8 cellular contexts compared by ENCODE assay signal in the genomic region with DNA sequence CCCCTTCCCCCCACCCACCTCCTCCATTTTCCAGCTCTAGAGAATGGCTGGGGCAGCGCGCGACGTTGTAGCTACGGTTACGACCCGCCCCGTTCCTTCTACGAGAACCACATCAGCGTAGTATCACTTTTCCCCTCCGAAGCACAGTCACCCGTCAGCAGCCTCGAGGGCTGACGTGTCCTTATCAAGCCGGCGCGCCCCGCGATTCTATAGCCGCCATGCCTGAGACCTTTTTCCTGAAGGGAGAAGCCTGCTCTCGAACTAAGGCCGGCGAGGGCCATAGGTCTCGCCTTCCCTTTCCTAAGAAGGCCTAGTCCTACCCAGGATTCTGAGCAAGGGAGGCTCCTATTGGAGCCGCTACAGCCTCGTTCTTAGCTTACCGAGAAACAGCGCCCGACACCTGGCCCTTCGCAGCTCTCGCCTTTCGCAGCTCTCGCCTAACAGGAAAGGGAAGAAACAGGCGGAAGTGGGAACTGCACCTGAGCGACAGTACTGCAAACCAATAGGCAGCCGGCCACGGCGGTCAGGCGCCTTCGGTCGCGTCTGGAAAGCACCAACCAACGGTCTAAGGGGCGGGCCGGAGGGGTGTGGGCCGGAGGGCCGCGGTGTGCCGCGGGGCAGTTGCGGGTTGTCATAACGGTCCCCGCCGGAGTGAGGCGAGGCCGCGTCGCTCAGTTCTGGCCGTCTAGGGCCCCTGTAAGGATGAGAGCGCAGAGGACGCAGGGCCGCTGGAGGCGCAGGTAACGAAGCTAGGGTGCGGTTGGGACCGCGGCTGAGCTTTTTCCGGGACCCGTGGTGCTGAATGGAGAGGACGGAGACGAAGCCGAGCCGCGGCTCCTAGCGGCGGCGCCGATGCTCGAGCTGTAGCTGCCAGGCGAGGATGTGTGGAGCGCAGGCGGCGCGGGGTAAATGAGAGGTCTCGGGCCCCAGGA. TPM values are rescaled to one million over a fixed set of nuclear protein-coding genes. Genes with fewer than 3 reads are reported as not detected.
DNase-seq lines count a peak whose midpoint lies in the region; ATAC-seq and TF ChIP-seq lines count a peak whose summit lies in the region.

A gene (plus strand): TSS at position 618 of the 932 bp plus-strand sequence. CDS start 470 bp downstream, outside the sequence.
A gene (minus strand): TSS at position 445 of the 932 bp plus-strand sequence. CDS start 1,522 bp downstream, outside the sequence.

- H3K36me3 ChIP-seq in H7 (replicated peaks; ENCODE audit: control insufficient read depth, insufficient read depth, low read length) (peaks cover 5% of the 10 kb centered on the region), Loucy (ENCODE audit: insufficient read depth, low read length) (peaks cover 14% of the 10 kb centered on the region; the same call in 1 of the 2 replicates)

- H3K4me3 ChIP-seq in H7 (ENCODE audit: insufficient read depth, low read depth, low read length) (peak within 1 kb of the TSS; percentile 91), Loucy (ENCODE audit: low read length, poor library complexity, severe bottlenecking) (peak within 1 kb of the TSS; percentile 91), fibroblast of the aortic adventitia (ENCODE audit: low read depth, low read length) (peak within 1 kb of the TSS; percentile 96)

- H3K36me3 Mint-ChIP-seq in nephron progenitor cell (ENCODE audit: low read depth), result peaks cover 41% of the 10 kb centered on the region

- TF ChIP-seq CTCF in Loucy (conservative IDR thresholded peaks at IDR 0.05; ENCODE audit: low read length) (peak; percentile 14; the same call in 1 of the 2 replicates), fibroblast of the aortic adventitia (IDR thresholded peaks at IDR 0.05; ENCODE audit: insufficient read depth, low read length) (peak; percentile 49), nephron progenitor cell (IDR thresholded peaks at IDR 0.05) (no peak)

- H3K4me2 ChIP-seq in Loucy (ENCODE audit: low read depth, low read length, poor library complexity, severe bottlenecking), result peak within 1 kb of the TSS; percentile 98

- H3K4me1 ChIP-seq in Loucy (ENCODE audit: insufficient read depth, low read length, poor library complexity, severe bottlenecking), result peaks cover 46% of the 10 kb centered on the region

- TF ChIP-seq POLR2A in Raji (IDR thresholded peaks at IDR 0.05; ENCODE audit: insufficient read depth, low read depth, low read length), result peak; percentile 93

- no peaks in the 10 kb centered on the region for H3K27me3 Mint-ChIP-seq in nephron progenitor cell (ENCODE audit: low read depth, poor library complexity)
- H3K27me3 Mint-ChIP-seq in stimulated activated naive CD8-positive, alpha-beta T cell treated with anti-CD3 and anti-CD28 coated beads, Interleukin-15, amount 100 ng/mL, for 72 hours, result no peaks in the 10 kb centered on the region

- peak within 1 kb of the TSS; percentile 99 for H3K4me3 Mint-ChIP-seq in nephron progenitor cell
- H3K4me3 Mint-ChIP-seq in stimulated activated naive CD8-positive, alpha-beta T cell treated with anti-CD3 and anti-CD28 coated beads, Interleukin-15, amount 100 ng/mL, for 72 hours, result peak within 1 kb of the TSS; percentile 93 to 96

- H3K27me3 ChIP-seq in H7 (ENCODE audit: control insufficient read depth, insufficient read depth, low read length) (no peaks in the 10 kb centered on the region), Loucy (ENCODE audit: insufficient read depth, low read length, poor library complexity, severe bottlenecking) (no peaks in the 10 kb centered on the region)

- peak within 1 kb of the TSS; percentile 92 for H2AFZ ChIP-seq in Loucy (ENCODE audit: low read length)

- peaks cover 84% of the 10 kb centered on the region for H3K79me2 ChIP-seq in Loucy (ENCODE audit: insufficient read depth, low read length)

- H3K9ac ChIP-seq in Loucy (ENCODE audit: low read depth, low read length, poor library complexity, severe bottlenecking), result peak within 1 kb of the TSS; percentile 96

- H3F3A ChIP-seq in Loucy (ENCODE audit: low read depth), result 0 out of 2 replicates have a peak, but pooled peaks cover 12% of the 10 kb centered on the region

- H3K4me1 Mint-ChIP-seq in nephron progenitor cell, result peaks cover 31% of the 10 kb centered on the region
- H3K4me1 Mint-ChIP-seq in stimulated activated naive CD8-positive, alpha-beta T cell treated with anti-CD3 and anti-CD28 coated beads, Interleukin-15, amount 100 ng/mL, for 72 hours, result peaks cover 48% of the 10 kb centered on the region

- H3K9me3 ChIP-seq in Loucy (ENCODE audit: insufficient read depth, low read depth, low read length), result no peaks in the 10 kb centered on the region

- H3K27ac Mint-ChIP-seq in nephron progenitor cell, result peak within 1 kb of the TSS; percentile 100
- H3K27ac Mint-ChIP-seq in stimulated activated naive CD8-positive, alpha-beta T cell treated with anti-CD3 and anti-CD28 coated beads, Interleukin-15, amount 100 ng/mL, for 72 hours, result peak within 1 kb of the TSS; percentile 99

- H3K9me2 ChIP-seq in Loucy (replicated peaks; ENCODE audit: low read depth, low read length), result no peaks in the 10 kb centered on the region

- peaks cover 76% of the 10 kb centered on the region for H4K20me1 ChIP-seq in Loucy (ENCODE audit: insufficient read depth, low read length, poor library complexity, severe bottlenecking)

- peak; percentile 91 for ATAC-seq in stimulated activated naive CD8-positive, alpha-beta T cell treated with anti-CD3 and anti-CD28 coated beads, Interleukin-15, amount 100 ng/mL, for 72 hours

- no peaks in the 10 kb centered on the region for H3K9me3 Mint-ChIP-seq in nephron progenitor cell
- no peaks in the 10 kb centered on the region for H3K9me3 Mint-ChIP-seq in stimulated activated naive CD8-positive, alpha-beta T cell treated with anti-CD3 and anti-CD28 coated beads, Interleukin-15, amount 100 ng/mL, for 72 hours

- in situ Hi-C loops in G401 (cut with HindIII; ENCODE audit: low sequenced_read_pairs), result no loop called here

- DNase-seq in G401 (ENCODE audit: low spot score), result peak; percentile 98
- peak; percentile 99 for DNase-seq in H7
- peak; percentile 92 for DNase-seq in activated effector memory CD4-positive, alpha-beta T cell treated with Interleukin-2 at 50 U/mL for 16 hours
- peak; percentile 99 for DNase-seq in fibroblast of the aortic adventitia (ENCODE audit: low read depth)
- DNase-seq in nephron progenitor cell, result peak; percentile 98
- peak; percentile 95 to 97 for DNase-seq in stimulated activated naive CD8-positive, alpha-beta T cell treated with anti-CD3 and anti-CD28 coated beads, Interleukin-15, amount 100 ng/mL, for 72 hours

RNA-seq across cellular contexts. Expression of the first gene that starts in this region (rescaled TPM):
- 47.9 and 58.3 TPM in 2 replicates for total RNA-seq in G401 (2014; rRNA removed; shearing (Covaris generic))
- total RNA-seq in H7 (2014; rRNA removed; shearing (Covaris generic)), result 29.4 and 35.9 TPM in 2 replicates
- total RNA-seq in fibroblast of the aortic adventitia (ENCODE audit: low replicate concordance), result 76.9 and 103 TPM in 2 replicates

RNA-seq across cellular contexts. Expression of the second gene that starts in this region (rescaled TPM):
- total RNA-seq in G401 (2014; rRNA removed; shearing (Covaris generic)), result 173 and 210 TPM in 2 replicates
- 145 and 167 TPM in 2 replicates for total RNA-seq in H7 (2014; rRNA removed; shearing (Covaris generic))
- total RNA-seq in fibroblast of the aortic adventitia (ENCODE audit: low replicate concordance), result 180 and 525 TPM in 2 replicates

Comparison
In these comparisons a context has a peak if more than half of its experiments do, and no peak if none do; other contexts are left out.
1. Peak in every context shown above with its lines: DNase-seq, ATAC-seq and H3K4me3 ChIP-seq.